ENCODE assay signal across 10 cellular contexts in genomic region chr13:75366380-75367280, GRCh38.
A peak's percentile ranks its signal among the peaks of the same experiment; 100 is the strongest.
DNase-seq lines count a peak whose midpoint lies in the region; ATAC-seq, FAIRE-seq and TF ChIP-seq lines count a peak whose summit lies in the region.
"Had no signal": no experiment of that assay in that cellular context is flagged by ENCODE, and none has a peak within 500 bp of the region (broad histone marks: within the 10 kb centered on the region; RNA-seq: fewer than 3 reads in every experiment).

No MANE protein-coding gene starts in this region.

- H3K79me2 ChIP-seq in HepG2 (ENCODE audit: insufficient read depth, low read length): peaks cover 86% of the 10 kb centered on the region

- H3K4me2 ChIP-seq in HepG2 (ENCODE audit: low read depth, low read length): no peak overlapping the region

- no peaks in the 10 kb centered on the region for H3K9me3 ChIP-seq in right lobe of liver
- H3K9me3 ChIP-seq in HepG2 (ENCODE audit: low read length): no peaks in the 10 kb centered on the region
- H3K9me3 ChIP-seq in RWPE2 (ENCODE audit: severe bottlenecking): no peaks in the 10 kb centered on the region

- intact Hi-C loops in right lobe of liver (cut with DNase I): no loop called here
- intact Hi-C loops in HepG2 (cut with micrococcal nuclease; ENCODE audit: unreplicated experiment): no loop called here

- H3K4me1 ChIP-seq in right lobe of liver: peaks cover 0 to 16% (median 0%) of the 10 kb centered on the region in 4 donors
- H3K4me1 ChIP-seq in HepG2 (ENCODE audit: insufficient read depth, low read length): peaks cover 75% of the 10 kb centered on the region
- H3K4me1 ChIP-seq in RWPE2 (ENCODE audit: insufficient read depth, poor library complexity, severe bottlenecking): peaks cover 39% of the 10 kb centered on the region

- H3K27me3 ChIP-seq in right lobe of liver (no peaks in the 10 kb centered on the region), HepG2 (ENCODE audit: control insufficient read depth in 1 of 2, insufficient read depth in 2 of 2, low read length in 2 of 2) (no peaks in the 10 kb centered on the region), RWPE2 (ENCODE audit: insufficient read depth, poor library complexity, severe bottlenecking) (no peaks in the 10 kb centered on the region)

- TF ChIP-seq RAD21 in HepG2 (CRISPR knock-in tag; IDR thresholded peaks at IDR 0.05): no peak

- CTCF ChIA-PET in HepG2 (lab: Yijun Ruan, JAX; ENCODE audit: low intra/inter-chr PET ratio, low total read pairs): no interaction called here

- BruUV-seq in HepG2 (replicated peaks; lab: Mats Ljungman, UMichigan): no TSS peak

- no peak overlapping the region for H2AFZ ChIP-seq in HepG2 (ENCODE audit: low read length)

- H3K27ac ChIP-seq in right lobe of liver (no peak overlapping the region), HepG2 (ENCODE audit: extremely low read length, insufficient read depth, low read length) (no peak overlapping the region), RWPE2 (ENCODE audit: poor library complexity, severe bottlenecking) (peak overlapping the region; percentile 50)

- TF ChIP-seq POLR2A in right lobe of liver (IDR thresholded peaks at IDR 0.05): no peak
- TF ChIP-seq POLR2A in HepG2 (IDR thresholded peaks at IDR 0.05; ENCODE audit: insufficient read depth in 1 of 2, low read depth in 2 of 2, low read length in 2 of 2): no peak
- no peak for TF ChIP-seq POLR2A in GM18505 (IDR thresholded peaks at IDR 0.05; ENCODE audit: borderline replicate concordance, extremely low read depth, insufficient read depth, insufficient read length)

- no peaks in the 10 kb centered on the region for H3K36me3 ChIP-seq in right lobe of liver
- H3K36me3 ChIP-seq in HepG2 (replicated peaks in 1 of 2; ENCODE audit: control insufficient read depth in 1 of 2, insufficient read depth in 2 of 2, low read length in 2 of 2): peaks cover 3 to 12% of the 10 kb centered on the region in 2 experiments; a peak in 3 of 5 replicates
- no peaks in the 10 kb centered on the region for H3K36me3 ChIP-seq in RWPE2 (ENCODE audit: low read depth)

- no peak overlapping the region for H3K9ac ChIP-seq in HepG2 (ENCODE audit: insufficient read depth, low read depth, low read length)

- FAIRE-seq in HepG2 (lab: Jason Lieb, UNC): no peak

- 21% methylated on average over 3 of the region's 3 CpGs for WGBS in right lobe of liver (ENCODE audit: insufficient coverage, low coverage, low lambda C conversion rate, missing lambda C conversion rate)
- 93% methylated on average over 3 of the region's 3 CpGs for WGBS in HepG2 (ENCODE audit: low lambda C conversion rate)

- TF ChIP-seq EP300 in HepG2 (IDR thresholded peaks at IDR 0.05; ENCODE audit: low read depth in 2 of 2, low read length in 2 of 2) (no peak), HepG2 (CRISPR knock-in tag; IDR thresholded peaks at IDR 0.05; ENCODE audit: borderline replicate concordance) (no peak)

- peak; percentile 46 to 81 (median 54) for ATAC-seq in right lobe of liver
- no peak for ATAC-seq in HepG2
- no peak for ATAC-seq in RWPE2 (ENCODE audit: low read depth)
- ATAC-seq in GM18505 (IDR thresholded peaks at IDR 0.05; ENCODE audit: unreplicated experiment): no peak
- ATAC-seq in HG02884 (IDR thresholded peaks at IDR 0.05; ENCODE audit: unreplicated experiment): no peak

- in situ Hi-C loops in HepG2 (cut with HindIII; ENCODE audit: extremely low pct_ligation_motif_present, low pct_unique_long_range_greater_than_20kb): no loop called here

- DNase-seq in right lobe of liver (no peak), HepG2 (ENCODE audit: low spot score) (no peak), RWPE2 (ENCODE audit: low spot score) (no peak), epithelial cell of proximal tubule (ENCODE audit: low read depth) (no peak), GF-D8 (lab: John Stamatoyannopoulos, UW) (no peak), foreskin melanocyte (no peak)
- DNase-seq: NCI-H1436 treated with DMSO at 0.1 percent for 48 hours; stimulated activated naive CD4-positive, alpha-beta T cell treated with Interleukin-2 at 50 U/mL for 16 hours had no signal

- POLR2A ChIA-PET in HepG2 (lab: Yijun Ruan, JAX): no interaction called here

- peaks cover 21% of the 10 kb centered on the region for H4K20me1 ChIP-seq in HepG2 (ENCODE audit: insufficient read depth, low read length)

- no peak overlapping the region for H3K4me3 ChIP-seq in right lobe of liver
- H3K4me3 ChIP-seq in HepG2 (replicated peaks in 1 of 3; ENCODE audit: insufficient read depth in 1 of 3, low read depth in 2 of 3, low read length in 3 of 3): no peak overlapping the region
- no peak overlapping the region for H3K4me3 ChIP-seq in RWPE2 (ENCODE audit: severe bottlenecking)
- no peak overlapping the region for H3K4me3 ChIP-seq in epithelial cell of proximal tubule (ENCODE audit: low read depth, low read length)

- TF ChIP-seq CTCF in right lobe of liver (IDR thresholded peaks at IDR 0.05): peak in 1 of 4 donors; percentile 5
- no peak for TF ChIP-seq CTCF in HepG2 (CRISPR knock-in tag; IDR thresholded peaks at IDR 0.05)
- no peak for TF ChIP-seq CTCF in RWPE2 (IDR thresholded peaks at IDR 0.05; ENCODE audit: poor library complexity, severe bottlenecking)
- peak; percentile 6 for TF ChIP-seq CTCF in epithelial cell of proximal tubule (conservative IDR thresholded peaks at IDR 0.05; ENCODE audit: low read depth, low read length)

TF ChIP-seq in HepG2, 621 proteins besides CTCF, POLR2A, EP300 and RAD21:
- TF ChIP-seq ZNF207 (IDR thresholded peaks at IDR 0.05; ENCODE audit: borderline replicate concordance): no peak
- no peak for TF ChIP-seq ZNF567 (CRISPR knock-in tag; IDR thresholded peaks at IDR 0.05; ENCODE audit: borderline replicate concordance)
- TF ChIP-seq ARNT2 (CRISPR knock-in tag; IDR thresholded peaks at IDR 0.05; ENCODE audit: low read depth): no peak
- no peak for TF ChIP-seq ZMAT5 (CRISPR knock-in tag; IDR thresholded peaks at IDR 0.05; ENCODE audit: borderline replicate concordance, low read depth)
- TF ChIP-seq SIN3A (IDR thresholded peaks at IDR 0.05; ENCODE audit: borderline replicate concordance, low read depth, low read length): no peak
- TF ChIP-seq ZNF761 (CRISPR knock-in tag; conservative IDR thresholded peaks at IDR 0.05): no peak
- no peak for TF ChIP-seq SSRP1 (CRISPR knock-in tag; IDR thresholded peaks at IDR 0.05)

Comparison
In these comparisons a context has a peak if more than half of its experiments do, and no peak if none do; other contexts are left out.
1. ATAC-seq: peak in right lobe of liver (4 of 4); none in HepG2 (single experiment), RWPE2 (single experiment), GM18505 (single experiment) and HG02884 (single experiment).